17 cellular contexts compared by ENCODE assay signal in the genomic region with DNA sequence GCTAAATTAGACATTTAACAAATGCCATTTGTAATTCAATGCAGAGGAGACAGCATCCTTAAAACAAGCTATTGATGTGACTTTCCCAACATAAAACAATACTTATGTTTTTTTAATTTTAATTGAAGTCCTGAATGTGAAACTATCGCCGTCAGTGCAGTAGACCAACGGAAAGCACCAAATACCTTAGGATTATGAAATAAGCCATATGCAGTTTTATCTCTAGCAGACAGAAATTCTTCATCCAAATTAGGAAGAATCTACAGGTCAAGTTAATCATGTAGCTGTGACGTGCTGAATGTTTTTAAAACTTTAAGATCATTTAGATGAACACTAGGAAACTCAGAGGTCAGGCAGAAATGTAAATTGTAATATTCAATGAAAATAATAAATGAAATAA. TPM values are rescaled to one million over a fixed set of nuclear protein-coding genes. Genes with fewer than 3 reads are reported as not detected.
"Had no signal": no experiment of that assay in that cellular context is flagged by ENCODE, and none has a peak within 500 bp of the region (broad histone marks: within the 10 kb centered on the region; RNA-seq: fewer than 3 reads in every experiment).

No MANE protein-coding gene starts in this region.

- H3K27ac Mint-ChIP-seq: activated naive CD4-positive, alpha-beta T cell treated with anti-CD3 and anti-CD28 coated beads for 36 hours; activated T-helper 17 cell treated with anti-CD3 and anti-CD28 coated beads, Interleukin-2, amount 50 U/mL, for 72 hours; stimulated activated naive B cell treated with anti-CD40 and anti-IgM and Interleukin-4, amounts not matched to agents 10 μg/mL and 1 μg/mL and 100 μg/mL, for 72 hours had no signal

- H3K27ac ChIP-seq: body of pancreas, left ventricle myocardium inferior, psoas muscle, right lobe of liver, SJCRH30, spleen, suprapubic skin had no signal

- DNase-seq: activated CD4-positive, alpha-beta T cell treated with anti-CD3 and anti-CD28 coated beads for 48 hours; activated naive CD4-positive, alpha-beta T cell treated with anti-CD3 and anti-CD28 coated beads for 36 hours; activated T-cell treated with anti-CD3 and anti-CD28 coated beads for 4 hours; amniotic stem cell; cerebellar nuclear complex; kidney; left ventricle myocardium inferior; psoas muscle; right lobe of liver; SJCRH30; spleen; stimulated activated CD4-positive, alpha-beta T cell treated with anti-CD3 and anti-CD28 coated beads, Interleukin-2, amount 100 ng/mL, for 24 hours; stimulated activated naive B cell treated with anti-CD40 and anti-IgM and Interleukin-4, amounts not matched to agents 10 μg/mL and 1 μg/mL and 100 μg/mL, for 72 hours had no signal

- H3K9me3 Mint-ChIP-seq: activated naive CD4-positive, alpha-beta T cell treated with anti-CD3 and anti-CD28 coated beads for 36 hours; activated T-helper 17 cell treated with anti-CD3 and anti-CD28 coated beads, Interleukin-2, amount 50 U/mL, for 72 hours; stimulated activated naive B cell treated with anti-CD40 and anti-IgM and Interleukin-4, amounts not matched to agents 10 μg/mL and 1 μg/mL and 100 μg/mL, for 72 hours had no signal

- ATAC-seq: activated T-helper 17 cell treated with anti-CD3 and anti-CD28 coated beads, Interleukin-2, amount 50 U/mL, for 72 hours; body of pancreas; psoas muscle; stimulated activated naive B cell treated with anti-CD40 and anti-IgM and Interleukin-4, amounts not matched to agents 10 μg/mL and 1 μg/mL and 100 μg/mL, for 72 hours had no signal

- H3K4me3 ChIP-seq: body of pancreas, SJCRH30 had no signal

- H3K4me1 Mint-ChIP-seq: activated T-helper 17 cell treated with anti-CD3 and anti-CD28 coated beads, Interleukin-2, amount 50 U/mL, for 72 hours had no signal

- H3K27me3 ChIP-seq: SJCRH30 had no signal

- H3K9me3 ChIP-seq: body of pancreas, left ventricle myocardium inferior, psoas muscle, right lobe of liver, SJCRH30, spleen, suprapubic skin had no signal

- H3K36me3 ChIP-seq: left ventricle myocardium inferior, right lobe of liver, SJCRH30, spleen, suprapubic skin had no signal

- H3K36me3 Mint-ChIP-seq: stimulated activated naive B cell treated with anti-CD40 and anti-IgM and Interleukin-4, amounts not matched to agents 10 μg/mL and 1 μg/mL and 100 μg/mL, for 72 hours had no signal

RNA-seq across cellular contexts. Expression of gene ST6GALNAC5, which starts 0.7 kb away (rescaled TPM):
- total RNA-seq: activated CD8-positive, alpha-beta memory T cell treated with anti-CD3 and anti-CD28 coated beads for 36 hours; activated naive CD4-positive, alpha-beta T cell treated with anti-CD3 and anti-CD28 coated beads for 36 hours; activated T-helper 17 cell treated with anti-CD3 and anti-CD28 coated beads, Interleukin-2, amount 50 U/mL, for 72 hours; right lobe of liver; SJCRH30 had no signal
